In genomic region chr1:7616076-7616833, GRCh38 we compare ENCODE assay signal across 9 cellular contexts.
DNase-seq lines count a peak whose midpoint lies in the region; ATAC-seq, FAIRE-seq and TF ChIP-seq lines count a peak whose summit lies in the region.
"Had no signal": no experiment of that assay in that cellular context is flagged by ENCODE, and none has a peak within 500 bp of the region (broad histone marks: within the 10 kb centered on the region; RNA-seq: fewer than 3 reads in every experiment).

No MANE protein-coding gene starts in this region.

- no peaks in the 10 kb centered on the region for H3K36me3 Mint-ChIP-seq in neural crest cell (ENCODE audit: low read depth)
- H3K36me3 Mint-ChIP-seq: brain had no signal

- H3K4me1 ChIP-seq in endothelial cell of umbilical vein (ENCODE audit: control insufficient read depth, extremely low read depth, insufficient read depth, low read length) (no peaks in the 10 kb centered on the region), gastroesophageal sphincter (no peaks in the 10 kb centered on the region)

- peaks cover 5% of the 10 kb centered on the region for H3K4me1 Mint-ChIP-seq in neural crest cell

- H3K36me3 ChIP-seq in endothelial cell of umbilical vein (ENCODE audit: control insufficient read depth in 2 of 2, extremely low read depth in 1 of 2, insufficient read depth in 2 of 2, low read length in 2 of 2) (no peaks in the 10 kb centered on the region), gastroesophageal sphincter (no peaks in the 10 kb centered on the region)

- TF ChIP-seq CTCF in endothelial cell of umbilical vein (IDR thresholded peaks at IDR 0.05; ENCODE audit: extremely low read depth in 1 of 2, insufficient read depth in 1 of 2, low read depth in 1 of 2, low read length in 2 of 2) (no peak), neural crest cell (conservative IDR thresholded peaks at IDR 0.05) (no peak), gastroesophageal sphincter (IDR thresholded peaks at IDR 0.05) (no peak)

- intact Hi-C loops in endothelial cell of umbilical vein (cut with micrococcal nuclease), result loop anchor here (5.0 kb wide), 1 partner anchor 1454 kb away; no protein-coding TSS in a partner anchor

- no peak overlapping the region for H2AFZ ChIP-seq in endothelial cell of umbilical vein (ENCODE audit: low read depth, low read length)

- ATAC-seq in gastroesophageal sphincter, result no peak

- no peak overlapping the region for H3K27ac ChIP-seq in endothelial cell of umbilical vein (ENCODE audit: insufficient read depth, low read depth, low read length)
- H3K27ac ChIP-seq in gastroesophageal sphincter, result no peak overlapping the region

- TF ChIP-seq POLR2A in endothelial cell of umbilical vein (IDR thresholded peaks at IDR 0.05; ENCODE audit: low read depth, low read length), result no peak
- no peak for TF ChIP-seq POLR2A in gastroesophageal sphincter (IDR thresholded peaks at IDR 0.05)

- H3K4me2 ChIP-seq in endothelial cell of umbilical vein (ENCODE audit: insufficient read depth, low read length), result no peak overlapping the region

- no peaks in the 10 kb centered on the region for H3K9me1 ChIP-seq in endothelial cell of umbilical vein (replicated peaks; ENCODE audit: control insufficient read depth, extremely low read depth, insufficient read depth, low read length)

- TF ChIP-seq EP300 in gastroesophageal sphincter (IDR thresholded peaks at IDR 0.05), result no peak

- CTCF ChIA-PET in endothelial cell of umbilical vein (lab: Charles Lee), result interaction anchor here (1.1 kb wide), 1 partner anchor 574 kb away, joined by 3 read pairs; no protein-coding TSS in a partner anchor

- no peak overlapping the region for H3K27ac Mint-ChIP-seq in neural crest cell (ENCODE audit: unreplicated experiment)

- WGBS in gastroesophageal sphincter (ENCODE audit: low coverage in 1 of 2), 2 donors, result 26% methylated on average over 7 to 11 of the region's 14 CpGs

- no peaks in the 10 kb centered on the region for H4K20me1 ChIP-seq in endothelial cell of umbilical vein (replicated peaks; ENCODE audit: control insufficient read depth, extremely low read depth, insufficient read depth, low read length)

- DNase-seq in GM19240 (ENCODE audit: insufficient read length, low spot score) (peak; percentile 19), RPMI8226 (peak; percentile 69), endothelial cell of umbilical vein (ENCODE audit: low read depth, low spot score) (peak; percentile 36), neural crest cell (ENCODE audit: low read depth, low spot score) (peak; percentile 71), NCI-H2171 (lab: John Stamatoyannopoulos, UW) (no peak), dedifferentiated amniotic fluid mesenchymal stem cell (ENCODE audit: extremely low spot score) (no peak), amniotic stem cell (lab: John Stamatoyannopoulos, UW) (no peak)

- H3K9ac ChIP-seq in endothelial cell of umbilical vein (replicated peaks; ENCODE audit: extremely low read depth, insufficient read depth, low read length), result no peak overlapping the region

- H3K9me3 Mint-ChIP-seq in neural crest cell, result no peaks in the 10 kb centered on the region

- no peaks in the 10 kb centered on the region for H3K9me3 ChIP-seq in endothelial cell of umbilical vein (replicated peaks; ENCODE audit: control insufficient read depth, insufficient read depth, low read length)
- peaks cover 0 to 11% (median 0%) of the 10 kb centered on the region in 3 donors for H3K9me3 ChIP-seq in gastroesophageal sphincter

- H3K79me2 ChIP-seq in endothelial cell of umbilical vein (ENCODE audit: control insufficient read depth, insufficient read depth, low read length), result no peaks in the 10 kb centered on the region

- POLR2A ChIA-PET in endothelial cell of umbilical vein (lab: Charles Lee), result no interaction called here

- H3K4me3 ChIP-seq in endothelial cell of umbilical vein (replicated peaks in 1 of 3; ENCODE audit: insufficient read depth in 1 of 3, low read depth in 1 of 3, low read length in 3 of 3), result no peak overlapping the region
- no peak overlapping the region for H3K4me3 ChIP-seq in gastroesophageal sphincter

- H3K27me3 ChIP-seq in endothelial cell of umbilical vein (ENCODE audit: control insufficient read depth in 2 of 2, insufficient read depth in 2 of 2, low read length in 2 of 2), result no peaks in the 10 kb centered on the region
- peaks cover 37% of the 10 kb centered on the region for H3K27me3 ChIP-seq in gastroesophageal sphincter

- peaks cover 9% of the 10 kb centered on the region for H3K27me3 Mint-ChIP-seq in neural crest cell (ENCODE audit: low read depth)

- BruUV-seq in endothelial cell of umbilical vein (replicated peaks; lab: Mats Ljungman, UMichigan), result no TSS peak

- no peak overlapping the region for H3K4me3 Mint-ChIP-seq in neural crest cell
- H3K4me3 Mint-ChIP-seq: brain had no signal

- no peak for FAIRE-seq in endothelial cell of umbilical vein (lab: Jason Lieb, UNC)

- dilution Hi-C loops in endothelial cell of umbilical vein (cut with MboI; ENCODE audit: extremely low pct_ligation_motif_present, low sequenced_read_pairs), result no loop called here

TF ChIP-seq in endothelial cell of umbilical vein, 7 proteins besides CTCF, POLR2A, EP300 and RAD21:
- no peak for TF ChIP-seq GATA2 (IDR thresholded peaks at IDR 0.05; ENCODE audit: insufficient read depth, insufficient read length, low read depth, low read length)
- no peak for TF ChIP-seq MYC (IDR thresholded peaks at IDR 0.05; ENCODE audit: low read depth, low read length)
- no peak for TF ChIP-seq EZH2 (IDR thresholded peaks at IDR 0.05; ENCODE audit: borderline replicate concordance, low read depth, low read length, severe bottlenecking)
- no peak for TF ChIP-seq MAX (IDR thresholded peaks at IDR 0.05; ENCODE audit: insufficient read depth, insufficient read length)
- no peak for TF ChIP-seq POLR2AphosphoS5 (IDR thresholded peaks at IDR 0.05; ENCODE audit: insufficient read depth, low read depth, low read length)
- TF ChIP-seq FOS (IDR thresholded peaks at IDR 0.05; ENCODE audit: borderline replicate concordance, insufficient read depth, low read length), result no peak
- no peak for TF ChIP-seq JUN (IDR thresholded peaks at IDR 0.05; ENCODE audit: borderline replicate concordance, insufficient read depth, insufficient read length, low read depth)

Comparison
In these comparisons a context has a peak if more than half of its experiments do, and no peak if none do; other contexts are left out.
1. DNase-seq: peak in GM19240 (single experiment), RPMI8226 (single experiment), endothelial cell of umbilical vein (single experiment) and neural crest cell (single experiment); none in NCI-H2171 (single experiment), dedifferentiated amniotic fluid mesenchymal stem cell (single experiment) and amniotic stem cell (single experiment).